12 cellular contexts compared by ENCODE assay signal in the genomic region with DNA sequence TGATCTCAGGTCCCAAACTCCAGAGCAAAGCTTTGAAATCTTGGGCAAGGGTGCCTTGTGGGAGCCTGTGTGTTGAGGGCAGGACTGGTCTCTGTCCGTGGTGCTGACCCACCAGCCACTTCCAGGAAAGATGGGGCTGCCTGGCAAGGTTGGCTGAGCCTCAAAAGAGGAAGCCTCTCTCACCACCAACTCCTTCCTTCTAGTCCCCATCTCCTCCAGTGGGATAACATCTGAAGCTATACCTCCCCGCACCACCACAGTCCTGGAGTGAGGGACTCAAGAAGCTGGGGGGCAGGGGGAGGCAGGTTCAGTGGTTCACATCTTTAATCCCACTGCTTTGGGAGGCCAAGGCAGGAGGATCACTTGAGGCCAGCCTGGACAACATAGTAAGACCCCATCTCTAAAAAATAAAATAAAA. TPM values are rescaled to one million over a fixed set of nuclear protein-coding genes. Genes with fewer than 3 reads are reported as not detected.
DNase-seq lines count a peak whose midpoint lies in the region; ATAC-seq lines count a peak whose summit lies in the region.
"Had no signal": no experiment of that assay in that cellular context is flagged by ENCODE, and none has a peak within 500 bp of the region (broad histone marks: within the 10 kb centered on the region; RNA-seq: fewer than 3 reads in every experiment).

No MANE protein-coding gene starts in this region.

- POLR2A ChIA-PET in activated CD4-positive, alpha-beta memory T cell treated with anti-CD3 and anti-CD28 coated beads, Interleukin-2, amount 10 ng/mL, durations not matched to agents 7 days and 5 days (lab: Charles Lee): no interaction called here

- H3K9ac ChIP-seq in Karpas-422 (ENCODE audit: low read length): no peak overlapping the region

- 0 out of 2 replicates have a peak, but pooled peaks cover 4% of the 10 kb centered on the region for H4K20me1 ChIP-seq in Karpas-422 (ENCODE audit: insufficient read depth, low read depth, low read length)

- no peaks in the 10 kb centered on the region for H3K36me3 Mint-ChIP-seq in activated CD4-positive, alpha-beta memory T cell treated with anti-CD3 and anti-CD28 coated beads, Interleukin-2, amount 10 ng/mL, durations not matched to agents 7 days and 5 days (ENCODE audit: low read depth)

- H3K27me3 ChIP-seq in Karpas-422 (ENCODE audit: low read length): no peaks in the 10 kb centered on the region

- H3K36me3 ChIP-seq in Karpas-422 (ENCODE audit: insufficient read depth, low read length): no peaks in the 10 kb centered on the region

- no peaks in the 10 kb centered on the region for H3K9me2 ChIP-seq in Karpas-422 (replicated peaks; ENCODE audit: insufficient read depth, low read length)

- H3K9me3 Mint-ChIP-seq in activated CD4-positive, alpha-beta memory T cell treated with anti-CD3 and anti-CD28 coated beads, Interleukin-2, amount 10 ng/mL, durations not matched to agents 7 days and 5 days: no peaks in the 10 kb centered on the region
- H3K9me3 Mint-ChIP-seq: activated T-cell treated with anti-CD3 and anti-CD28 coated beads, Interleukin-2, amount 50 U/mL, for 4 hours had no signal

- H3K4me3 ChIP-seq in Karpas-422 (ENCODE audit: low read length): no peak overlapping the region

- H2AFZ ChIP-seq in Karpas-422 (ENCODE audit: low read length): no peak overlapping the region

- no peaks in the 10 kb centered on the region for H3K9me3 ChIP-seq in Karpas-422 (ENCODE audit: low read length)

- no peak overlapping the region for H3K27ac ChIP-seq in Karpas-422 (ENCODE audit: low read length)

- H3K4me3 Mint-ChIP-seq in activated CD4-positive, alpha-beta memory T cell treated with anti-CD3 and anti-CD28 coated beads, Interleukin-2, amount 10 ng/mL, durations not matched to agents 7 days and 5 days: no peak overlapping the region
- H3K4me3 Mint-ChIP-seq: activated T-cell treated with anti-CD3 and anti-CD28 coated beads, Interleukin-2, amount 50 U/mL, for 4 hours had no signal

- CTCF ChIA-PET in activated CD4-positive, alpha-beta memory T cell treated with anti-CD3 and anti-CD28 coated beads, Interleukin-2, amount 10 ng/mL, durations not matched to agents 7 days and 5 days (lab: Charles Lee): no interaction called here

- no peaks in the 10 kb centered on the region for H3K4me1 ChIP-seq in Karpas-422 (ENCODE audit: low read length)

- peaks cover 43% of the 10 kb centered on the region for H3K27me3 Mint-ChIP-seq in activated CD4-positive, alpha-beta memory T cell treated with anti-CD3 and anti-CD28 coated beads, Interleukin-2, amount 10 ng/mL, durations not matched to agents 7 days and 5 days

- no peak for ATAC-seq in GM21737 (IDR thresholded peaks at IDR 0.05; ENCODE audit: unreplicated experiment)
- no peak for ATAC-seq in GM19467 (IDR thresholded peaks at IDR 0.05; ENCODE audit: unreplicated experiment)
- ATAC-seq: activated T-cell treated with anti-CD3 and anti-CD28 coated beads, Interleukin-2, amount 50 U/mL, for 4 hours had no signal

- no peaks in the 10 kb centered on the region for H3K79me2 ChIP-seq in Karpas-422 (ENCODE audit: low read length)

- no peak overlapping the region for H3K27ac Mint-ChIP-seq in activated CD4-positive, alpha-beta memory T cell treated with anti-CD3 and anti-CD28 coated beads, Interleukin-2, amount 10 ng/mL, durations not matched to agents 7 days and 5 days

- DNase-seq in ELF-1 (ENCODE audit: low read depth, low spot score): peak; percentile 66
- peak; percentile 78 for DNase-seq in Karpas-422
- DNase-seq in activated CD4-positive, alpha-beta memory T cell treated with anti-CD3 and anti-CD28 coated beads, Interleukin-2, amount 10 ng/mL, durations not matched to agents 7 days and 5 days: peak; percentile 34
- DNase-seq in left kidney (ENCODE audit: low read depth, low spot score): peak; percentile 83
- no peak for DNase-seq in NCI-H2081 treated with DMSO at 0.1 percent for 48 hours (lab: John Stamatoyannopoulos, UW)
- no peak for DNase-seq in central memory CD4-positive, alpha-beta T cell
- DNase-seq: activated T-cell treated with anti-CD3 and anti-CD28 coated beads, Interleukin-2, amount 50 U/mL, for 4 hours; foreskin melanocyte; NCI-H526; nucleus accumbens had no signal

- H3K4me1 Mint-ChIP-seq in activated CD4-positive, alpha-beta memory T cell treated with anti-CD3 and anti-CD28 coated beads, Interleukin-2, amount 10 ng/mL, durations not matched to agents 7 days and 5 days: peaks cover 6% of the 10 kb centered on the region

- no peak overlapping the region for H3K4me2 ChIP-seq in Karpas-422 (ENCODE audit: low read depth, low read length, poor library complexity, severe bottlenecking)

RNA-seq across cellular contexts. Expression of a gene that starts 9.1 kb away (rescaled TPM):
- total RNA-seq in Karpas-422 (2014; rRNA removed; shearing (Covaris generic); ENCODE audit: low replicate concordance): 0.07 TPM in 1 of 2 replicates, not detected in the other
- total RNA-seq in activated CD4-positive, alpha-beta memory T cell treated with anti-CD3 and anti-CD28 coated beads, Interleukin-2, amount 10 ng/mL, durations not matched to agents 7 days and 5 days: not detected

RNA-seq across cellular contexts. Expression of a gene that starts 12.5 kb away (rescaled TPM):
- total RNA-seq in Karpas-422 (2014; rRNA removed; shearing (Covaris generic); ENCODE audit: low replicate concordance): not detected in 2 replicates
- total RNA-seq in activated CD4-positive, alpha-beta memory T cell treated with anti-CD3 and anti-CD28 coated beads, Interleukin-2, amount 10 ng/mL, durations not matched to agents 7 days and 5 days: under 1 TPM; 0.08 to 0.33 TPM

RNA-seq across cellular contexts. Expression of a gene that starts 16.8 kb away (rescaled TPM):
- not detected in 2 replicates for total RNA-seq in Karpas-422 (2014; rRNA removed; shearing (Covaris generic); ENCODE audit: low replicate concordance)
- total RNA-seq in activated CD4-positive, alpha-beta memory T cell treated with anti-CD3 and anti-CD28 coated beads, Interleukin-2, amount 10 ng/mL, durations not matched to agents 7 days and 5 days: not detected
- total RNA-seq: activated T-cell treated with anti-CD3 and anti-CD28 coated beads, Interleukin-2, amount 50 U/mL, for 4 hours had no signal

RNA-seq across cellular contexts. Expression of a gene that starts 51.5 kb away (rescaled TPM):
- total RNA-seq in Karpas-422 (2014; rRNA removed; shearing (Covaris generic); ENCODE audit: low replicate concordance): not detected in 2 replicates
- not detected for total RNA-seq in activated CD4-positive, alpha-beta memory T cell treated with anti-CD3 and anti-CD28 coated beads, Interleukin-2, amount 10 ng/mL, durations not matched to agents 7 days and 5 days

Comparison
In these comparisons a context has a peak if more than half of its experiments do, and no peak if none do; other contexts are left out.
1. DNase-seq: peak in ELF-1 (single experiment), Karpas-422 (single experiment), activated CD4-positive, alpha-beta memory T cell treated with anti-CD3 and anti-CD28 coated beads, Interleukin-2, amount 10 ng/mL, durations not matched to agents 7 days and 5 days (single experiment) and left kidney (single experiment); none in NCI-H2081 treated with DMSO at 0.1 percent for 48 hours (single experiment) and central memory CD4-positive, alpha-beta T cell (single experiment).